13 cellular contexts compared by ENCODE assay signal in the genomic region with DNA sequence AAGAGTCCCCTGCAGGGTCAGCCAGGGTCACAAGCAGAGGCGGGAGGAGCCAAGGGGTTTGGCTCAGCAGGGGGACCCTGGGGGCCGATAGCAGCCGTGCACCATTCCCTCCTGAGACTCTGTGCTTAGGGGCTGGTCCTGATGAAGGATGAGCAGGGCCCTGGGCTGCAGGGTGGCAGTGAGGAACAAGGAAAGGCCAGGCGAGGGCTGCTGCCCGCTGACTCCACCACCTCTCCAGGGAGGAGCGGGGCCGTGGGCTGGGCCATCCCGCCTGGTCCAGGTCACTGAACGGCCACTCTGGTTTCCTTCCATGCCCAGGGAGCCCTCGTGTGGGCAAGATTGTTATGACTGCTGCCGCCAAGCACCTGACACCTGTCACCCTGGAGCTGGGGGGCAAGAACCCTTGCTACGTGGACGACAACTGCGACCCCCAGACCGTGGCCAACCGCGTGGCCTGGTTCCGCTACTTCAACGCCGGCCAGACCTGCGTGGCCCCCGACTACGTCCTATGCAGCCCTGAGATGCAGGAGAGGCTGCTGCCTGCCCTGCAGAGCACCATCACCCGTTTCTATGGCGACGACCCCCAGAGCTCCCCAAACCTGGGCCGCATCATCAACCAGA. TPM values are rescaled to one million over a fixed set of nuclear protein-coding genes. Genes with fewer than 3 reads are reported as not detected.
A peak's percentile ranks its signal among the peaks of the same experiment; 100 is the strongest.
DNase-seq lines count a peak whose midpoint lies in the region; ATAC-seq and TF ChIP-seq lines count a peak whose summit lies in the region.
"Had no signal": no experiment of that assay in that cellular context is flagged by ENCODE, and none has a peak within 500 bp of the region (broad histone marks: within the 10 kb centered on the region; RNA-seq: fewer than 3 reads in every experiment).

No MANE protein-coding gene starts in this region.

- no peak overlapping the region for H3K9ac ChIP-seq in trophoblast cell (ENCODE audit: low read length)

- peak; percentile 58 for ATAC-seq in esophagus mucosa
- no peak for ATAC-seq in HG03280 (IDR thresholded peaks at IDR 0.05; ENCODE audit: unreplicated experiment)
- ATAC-seq: activated CD8-positive, alpha-beta T cell treated with anti-CD3 and anti-CD28 coated beads, Interleukin-2, amount 10 ng/mL, durations not matched to agents 7 days and 5 days had no signal

- H4K12ac ChIP-seq in trophoblast cell (ENCODE audit: low read depth, low read length): no peak overlapping the region

- H3K18ac ChIP-seq in trophoblast cell (ENCODE audit: low read length): no peak overlapping the region

- H3K79me1 ChIP-seq in trophoblast cell (ENCODE audit: low read length): peaks cover 5% of the 10 kb centered on the region

- no peak overlapping the region for H3K4me2 ChIP-seq in trophoblast cell (ENCODE audit: low read length)

- H2BK12ac ChIP-seq in trophoblast cell (ENCODE audit: low read length): no peak overlapping the region

- no peak overlapping the region for H3K14ac ChIP-seq in trophoblast cell (ENCODE audit: low read length)

- H3K27me3 ChIP-seq in trophoblast cell (ENCODE audit: insufficient read depth, low read length): no peaks in the 10 kb centered on the region

- H3K4ac ChIP-seq in trophoblast cell (ENCODE audit: low read depth, low read length): no peak overlapping the region

- no peak overlapping the region for H2AFZ ChIP-seq in trophoblast cell (ENCODE audit: insufficient read depth, low read length, poor library complexity)

- H3K36me3 ChIP-seq in trophoblast cell (ENCODE audit: control insufficient read depth in 1 of 2, insufficient read depth in 2 of 2, low read length in 2 of 2): no peaks in the 10 kb centered on the region

- H3K4me3 ChIP-seq in trophoblast cell (ENCODE audit: low read depth, low read length): no peak overlapping the region

- TF ChIP-seq CTCF in GM12874 (IDR thresholded peaks at IDR 0.05; ENCODE audit: insufficient read depth, low read depth, low read length): peak; percentile 15; the same call in 1 of the 2 replicates

- no peak overlapping the region for H4K91ac ChIP-seq in trophoblast cell (ENCODE audit: low read depth, low read length)

- H3K4me1 ChIP-seq in trophoblast cell (ENCODE audit: control insufficient read depth in 1 of 2, insufficient read depth in 2 of 2, low read length in 2 of 2): peaks cover 10 to 15% of the 10 kb centered on the region in 2 experiments

- no CpG with 5 or more reads among the region's 27 CpGs for WGBS in trophoblast cell (ENCODE audit: extremely low coverage, insufficient coverage, insufficient read length)

- no peak overlapping the region for H2BK120ac ChIP-seq in trophoblast cell (ENCODE audit: insufficient read depth, low read length, poor library complexity)

- peak; percentile 57 for DNase-seq in OCI-M1 (lab: John Stamatoyannopoulos, UW)
- peak; percentile 49 to 66 for DNase-seq in trophoblast cell
- no peak for DNase-seq in NCI-H345 treated with DMSO at 0.1 percent for 48 hours (lab: John Stamatoyannopoulos, UW; ENCODE audit: unreplicated experiment)
- no peak for DNase-seq in T-helper 9 cell
- no peak for DNase-seq in NCI-H2227 treated with DMSO at 0.1 percent for 48 hours (lab: John Stamatoyannopoulos, UW)
- DNase-seq: activated CD8-positive, alpha-beta T cell treated with anti-CD3 and anti-CD28 coated beads, Interleukin-2, amount 10 ng/mL, durations not matched to agents 7 days and 5 days; GOT3; immature natural killer cell; NK-92 treated with Interleukin-12 subunit alpha and Interleukin-12 subunit beta, amount 100 ng/mL, for 24 hours had no signal

- H2AK5ac ChIP-seq in trophoblast cell (ENCODE audit: low read length): no peak overlapping the region

- no peak overlapping the region for H2BK5ac ChIP-seq in trophoblast cell (ENCODE audit: low read depth, low read length, poor library complexity)

- H4K8ac ChIP-seq in trophoblast cell (ENCODE audit: low read depth, low read length): no peak overlapping the region

- H3K23ac ChIP-seq in trophoblast cell (ENCODE audit: low read length): no peak overlapping the region

- H3K9me3 ChIP-seq in trophoblast cell (ENCODE audit: insufficient read depth, low read depth, low read length): peaks cover 3% of the 10 kb centered on the region

- no peaks in the 10 kb centered on the region for H3K79me2 ChIP-seq in trophoblast cell (ENCODE audit: control insufficient read depth, insufficient read depth, low read length, poor library complexity)

- H3K27ac ChIP-seq in trophoblast cell (ENCODE audit: low read depth, low read length): no peak overlapping the region
- H3K27ac ChIP-seq: HL-60 had no signal

RNA-seq across cellular contexts. Expression of a gene that starts 9.2 kb away (rescaled TPM):
- 128 TPM for total RNA-seq in esophagus mucosa
- polyA plus RNA-seq in trophoblast cell (2013): 81.4 and 85.8 TPM in 2 replicates

RNA-seq across cellular contexts. Expression of a gene that starts 11.2 kb away (rescaled TPM):
- total RNA-seq in esophagus mucosa: 2.5 TPM
- 0.42 TPM in 2 replicates for polyA plus RNA-seq in trophoblast cell (2013)
- total RNA-seq: activated CD8-positive, alpha-beta T cell treated with anti-CD3 and anti-CD28 coated beads, Interleukin-2, amount 10 ng/mL, durations not matched to agents 7 days and 5 days had no signal

RNA-seq across cellular contexts. Expression of a gene that starts 17.4 kb away (rescaled TPM):
- total RNA-seq in esophagus mucosa: 15.7 TPM
- 6.6 and 7.0 TPM in 2 replicates for polyA plus RNA-seq in trophoblast cell (2013)

RNA-seq across cellular contexts. Expression of a gene that starts 17.5 kb away (rescaled TPM):
- 36.2 TPM for total RNA-seq in esophagus mucosa
- polyA plus RNA-seq in trophoblast cell (2013): 43.6 and 47.2 TPM in 2 replicates

Comparison
In these comparisons a context has a peak if more than half of its experiments do, and no peak if none do; other contexts are left out.
1. DNase-seq: peak in OCI-M1 (single experiment) and trophoblast cell (2 of 2); none in NCI-H345 treated with DMSO at 0.1 percent for 48 hours (single experiment), T-helper 9 cell (single experiment) and NCI-H2227 treated with DMSO at 0.1 percent for 48 hours (single experiment).